Comparison of ENCODE assay signal across 8 cellular contexts in genomic region chr16:74034862-74035261, GRCh38.
A peak's percentile ranks its signal among the peaks of the same experiment; 100 is the strongest.
DNase-seq lines count a peak whose midpoint lies in the region; ATAC-seq, FAIRE-seq and TF ChIP-seq lines count a peak whose summit lies in the region.

No MANE protein-coding gene starts in this region.

- H3K4me3 ChIP-seq in DND-41 (ENCODE audit: low read depth in 1 of 2, low read length in 2 of 2) (no peak overlapping the region), Karpas-422 (ENCODE audit: low read length) (no peak overlapping the region), GM12878 (no peak overlapping the region)

- FAIRE-seq in GM12878 (lab: Jason Lieb, UNC): no peak

- no peak overlapping the region for H3K4me2 ChIP-seq in DND-41 (ENCODE audit: insufficient read depth, low read length)
- no peak overlapping the region for H3K4me2 ChIP-seq in Karpas-422 (ENCODE audit: low read depth, low read length, poor library complexity, severe bottlenecking)
- no peak overlapping the region for H3K4me2 ChIP-seq in GM12878 (ENCODE audit: control insufficient read depth, insufficient read depth)

- TF ChIP-seq RAD21 in GM12878 (IDR thresholded peaks at IDR 0.05; ENCODE audit: insufficient read depth, low read depth, low read length): peak; percentile 33

- H3K27ac ChIP-seq in DND-41 (ENCODE audit: low read length) (peak overlapping the region; percentile 34; the same call in 1 of the 2 replicates), Karpas-422 (ENCODE audit: low read length) (no peak overlapping the region), GM12878 (ENCODE audit: control insufficient read depth, insufficient read depth) (no peak overlapping the region)

- TF ChIP-seq POLR2A in GM12878 (IDR thresholded peaks at IDR 0.05; ENCODE audit: low read depth, low read length): no peak

- no peaks in the 10 kb centered on the region for H3K36me3 Mint-ChIP-seq in activated T-cell treated with anti-CD3 and anti-CD28 coated beads, Interleukin-2, amount 50 U/mL, for 4 hours (ENCODE audit: insufficient read depth)

- POLR2A ChIA-PET in GM12878 (lab: Charles Lee): interaction anchor here (1.5 kb wide), 1 partner anchor 73 kb away, joined by 3 read pairs; no protein-coding TSS in a partner anchor

- SMC1A ChIA-PET in GM12878 (lab: Charles Lee; ENCODE audit: uncharacterized antibody, unreplicated experiment): interaction anchor here (0.7 to 1.2 kb wide), 5 partner anchors 9 to 1913 kb away, joined by 3 to 5 read pairs (median 3); no protein-coding TSS in a partner anchor

- WGBS in GM12878 (ENCODE audit: insufficient coverage, insufficient replicate concordance, low lambda C conversion rate, missing lambda C conversion rate): 47% methylated on average over 4 of the region's 4 CpGs

- CTCF ChIA-PET in GM12878 (lab: Yijun Ruan, JAX): interaction anchor here (0.6 to 2.7 kb wide), 19 partner anchors 10 to 1203 kb away, joined by 3 to 19 read pairs (median 4); no protein-coding TSS in a partner anchor

- H4K20me1 ChIP-seq in DND-41 (ENCODE audit: insufficient read depth, low read length) (no peaks in the 10 kb centered on the region), Karpas-422 (ENCODE audit: insufficient read depth, low read depth, low read length) (no peaks in the 10 kb centered on the region), GM12878 (ENCODE audit: control insufficient read depth, insufficient read depth) (no peaks in the 10 kb centered on the region)

- peaks cover 3% of the 10 kb centered on the region for H3K27me3 Mint-ChIP-seq in activated T-cell treated with anti-CD3 and anti-CD28 coated beads, Interleukin-2, amount 50 U/mL, for 4 hours (ENCODE audit: low read depth)

- no peaks in the 10 kb centered on the region for H3K9me3 Mint-ChIP-seq in activated T-cell treated with anti-CD3 and anti-CD28 coated beads, Interleukin-2, amount 50 U/mL, for 4 hours

- in situ Hi-C loops in GM12878 (cut with MboI): no loop called here

- TF ChIP-seq EP300 in GM12878 (IDR thresholded peaks at IDR 0.05; ENCODE audit: borderline replicate concordance in 1 of 2, control insufficient read depth in 1 of 2, low read depth in 2 of 2, low read length in 2 of 2): no peak

- no peaks in the 10 kb centered on the region for H3K79me2 ChIP-seq in DND-41 (ENCODE audit: insufficient read depth, low read length)
- H3K79me2 ChIP-seq in Karpas-422 (ENCODE audit: low read length): no peaks in the 10 kb centered on the region
- H3K79me2 ChIP-seq in GM12878 (ENCODE audit: control insufficient read depth, insufficient read depth, low read length): no peaks in the 10 kb centered on the region

- DNase-seq in DND-41: peak; percentile 47
- DNase-seq in Karpas-422: peak; percentile 67
- DNase-seq in GM12878 (ENCODE audit: low read depth, low spot score): no peak
- DNase-seq in midbrain (lab: John Stamatoyannopoulos, UW): peak; percentile 52
- DNase-seq in activated T-cell treated with anti-CD3 and anti-CD28 coated beads, Interleukin-2, amount 50 U/mL, for 4 hours: no peak
- no peak for DNase-seq in activated T-cell treated with anti-CD3 and anti-CD28 coated beads, Interleukin-2, amount 50 U/mL, for 48 hours

- RAD21 ChIA-PET in GM12878 (lab: Charles Lee; ENCODE audit: unreplicated experiment): interaction anchor here (0.9 to 2.2 kb wide), 7 partner anchors 30 to 241 kb away, joined by 4 to 10 read pairs (median 5); no protein-coding TSS in a partner anchor

- no peak overlapping the region for H3K9ac ChIP-seq in DND-41 (ENCODE audit: low read depth, low read length)
- H3K9ac ChIP-seq in Karpas-422 (ENCODE audit: low read length): no peak overlapping the region
- no peak overlapping the region for H3K9ac ChIP-seq in GM12878 (ENCODE audit: control insufficient read depth, insufficient read depth, low read length)

- no peaks in the 10 kb centered on the region for H3K9me3 ChIP-seq in DND-41 (ENCODE audit: insufficient read depth, low read length, severe bottlenecking)
- no peaks in the 10 kb centered on the region for H3K9me3 ChIP-seq in Karpas-422 (ENCODE audit: low read length)
- H3K9me3 ChIP-seq in GM12878 (replicated peaks; ENCODE audit: control insufficient read depth, insufficient read depth, low read length): no peaks in the 10 kb centered on the region

- no peaks in the 10 kb centered on the region for H3K4me1 Mint-ChIP-seq in activated T-cell treated with anti-CD3 and anti-CD28 coated beads, Interleukin-2, amount 50 U/mL, for 4 hours (ENCODE audit: low read depth)

- H3K4me1 ChIP-seq in DND-41 (ENCODE audit: insufficient read depth, low read length): peaks cover 32% of the 10 kb centered on the region
- no peaks in the 10 kb centered on the region for H3K4me1 ChIP-seq in Karpas-422 (ENCODE audit: low read length)
- no peaks in the 10 kb centered on the region for H3K4me1 ChIP-seq in GM12878 (ENCODE audit: control insufficient read depth, insufficient read depth, low read length)

- H2AFZ ChIP-seq in DND-41 (ENCODE audit: low read depth, low read length) (peak overlapping the region; percentile 29; the same call in 1 of the 2 replicates), Karpas-422 (ENCODE audit: low read length) (no peak overlapping the region), GM12878 (ENCODE audit: control insufficient read depth, low read depth, low read length) (no peak overlapping the region)

- H3K36me3 ChIP-seq in DND-41 (ENCODE audit: insufficient read depth, low read length): no peaks in the 10 kb centered on the region
- no peaks in the 10 kb centered on the region for H3K36me3 ChIP-seq in Karpas-422 (ENCODE audit: insufficient read depth, low read length)
- no peaks in the 10 kb centered on the region for H3K36me3 ChIP-seq in GM12878 (ENCODE audit: control insufficient read depth in 2 of 2, insufficient read depth in 2 of 2, low read length in 1 of 2)

- no TSS peak for BruUV-seq in GM12878 (replicated peaks; lab: Mats Ljungman, UMichigan)

- intact Hi-C loops in GM12878 (cut with micrococcal nuclease; ENCODE audit: unreplicated experiment): loop anchor here (1.0 to 5.0 kb wide), 2 partner anchors 72 to 468 kb away; no protein-coding TSS in a partner anchor

- no peaks in the 10 kb centered on the region for H3K27me3 ChIP-seq in DND-41 (ENCODE audit: insufficient read depth, low read length, poor library complexity)
- no peaks in the 10 kb centered on the region for H3K27me3 ChIP-seq in Karpas-422 (ENCODE audit: low read length)
- H3K27me3 ChIP-seq in GM12878 (replicated peaks in 1 of 2; ENCODE audit: control insufficient read depth in 2 of 2, insufficient read depth in 2 of 2, low read length in 1 of 2): no peaks in the 10 kb centered on the region

- ATAC-seq in DND-41 (ENCODE audit: insufficient read depth, low read depth) (peak; percentile 76), GM12878 (peak; percentile 79), HG03095 (IDR thresholded peaks at IDR 0.05; ENCODE audit: unreplicated experiment) (no peak), GM18909 (IDR thresholded peaks at IDR 0.05; ENCODE audit: poor library complexity, unreplicated experiment) (no peak)
- ATAC-seq in activated T-cell treated with anti-CD3 and anti-CD28 coated beads, Interleukin-2, amount 50 U/mL, for 4 hours: no peak

- TF ChIP-seq CTCF in DND-41 (IDR thresholded peaks at IDR 0.05; ENCODE audit: borderline replicate concordance, extremely low read depth, low read length, poor library complexity, severe bottlenecking) (peak; percentile 73), GM12878 (IDR thresholded peaks at IDR 0.05 in 2 of 3, conservative IDR thresholded peaks at IDR 0.05 in 1 of 3; ENCODE audit: control insufficient read depth in 2 of 3, extremely low read depth in 1 of 3, insufficient read depth in 1 of 3, low read depth in 3 of 3, low read length in 3 of 3) (peak; percentile 19 to 39 (median 33); a peak in 3 of 6 replicates)

- H3K4me3 Mint-ChIP-seq in activated T-cell treated with anti-CD3 and anti-CD28 coated beads, Interleukin-2, amount 50 U/mL, for 4 hours: no peak overlapping the region

- no peaks in the 10 kb centered on the region for H3K9me2 ChIP-seq in Karpas-422 (replicated peaks; ENCODE audit: insufficient read depth, low read length)

TF ChIP-seq in GM12878, 131 proteins besides CTCF, POLR2A, EP300 and RAD21:
- TF ChIP-seq BMI1 (IDR thresholded peaks at IDR 0.05; ENCODE audit: borderline replicate concordance): no peak
- no peak for TF ChIP-seq NRF1 (conservative IDR thresholded peaks at IDR 0.05; ENCODE audit: low read depth, low read length)
- no peak for TF ChIP-seq MAX (IDR thresholded peaks at IDR 0.05; ENCODE audit: low read depth, low read length)
- no peak for TF ChIP-seq WRNIP1 (IDR thresholded peaks at IDR 0.05; ENCODE audit: borderline replicate concordance, low read depth, low read length)
- no peak for TF ChIP-seq MLLT1 (IDR thresholded peaks at IDR 0.05)
- TF ChIP-seq MTA3 (IDR thresholded peaks at IDR 0.05; ENCODE audit: borderline replicate concordance, low read length): no peak

Comparison
In these comparisons a context has a peak if more than half of its experiments do, and no peak if none do; other contexts are left out.
1. ATAC-seq: peak in DND-41 (single experiment) and GM12878 (single experiment); none in activated T-cell treated with anti-CD3 and anti-CD28 coated beads, Interleukin-2, amount 50 U/mL, for 4 hours (0 of 2), HG03095 (single experiment) and GM18909 (single experiment).
2. DNase-seq: peak in DND-41 (single experiment), Karpas-422 (single experiment) and midbrain (single experiment); none in GM12878 (single experiment), activated T-cell treated with anti-CD3 and anti-CD28 coated beads, Interleukin-2, amount 50 U/mL, for 4 hours (single experiment) and activated T-cell treated with anti-CD3 and anti-CD28 coated beads, Interleukin-2, amount 50 U/mL, for 48 hours (0 of 2).